ENCODE assay signal across 26 cellular contexts in the genomic region with DNA sequence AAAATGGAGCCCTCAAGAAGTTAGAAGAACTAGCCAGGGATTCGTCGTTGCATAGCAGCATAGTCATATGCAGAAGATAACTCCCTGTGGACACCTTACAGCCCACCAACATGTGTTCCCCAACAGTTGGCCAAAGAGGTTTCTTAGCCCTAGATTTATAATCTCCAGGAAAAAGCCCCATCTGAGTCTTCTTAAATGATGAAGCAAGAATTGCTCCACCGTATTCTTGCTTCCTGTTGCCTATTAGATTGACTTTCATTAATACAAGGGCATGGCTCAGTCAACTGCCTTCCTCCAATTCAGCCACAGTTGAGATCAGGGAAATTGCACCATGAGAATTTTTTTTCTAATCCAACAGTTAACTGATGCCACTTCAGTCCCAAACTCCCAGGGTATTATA.
"Had no signal": no experiment of that assay in that cellular context is flagged by ENCODE, and none has a peak within 500 bp of the region (broad histone marks: within the 10 kb centered on the region; RNA-seq: fewer than 3 reads in every experiment).

No MANE protein-coding gene starts in this region.

- H3K4me1 ChIP-seq: ascending aorta, Peyer's patch, SJSA1 had no signal

- H3K9me3 Mint-ChIP-seq: activated B cell treated with CpG ODN at 0.5 μM for 24 hours; activated naive CD4-positive, alpha-beta T cell treated with anti-CD3 and anti-CD28 coated beads, Interleukin-2, amount 50 U/mL, for 72 hours; activated naive CD8-positive, alpha-beta T cell treated with anti-CD3 and anti-CD28 coated beads, Interleukin-2, amount 50 U/mL, for 24 hours; activated T-cell treated with anti-CD3 and anti-CD28 coated beads, Interleukin-2, amount 50 U/mL, for 24 hours; activated T-helper 1 cell treated with anti-CD3 and anti-CD28 coated beads, Interleukin-12 subunit alpha, Interleukin-12 subunit beta, Interleukin-2, Interleukin-4 antibody, amounts not matched to agents 30 ng/mL and 10 ng/mL and 1 ng/mL, durations not matched to agents 14 hours and 24 hours and 36 hours; T-helper 1 cell treated with Interleukin-12 subunit alpha and Interleukin-12 subunit beta and Interleukin-4 antibody, amounts not matched to agents 30 μg/mL and 1 μg/mL, for 36 hours had no signal

- H3K36me3 Mint-ChIP-seq: activated CD8-positive, alpha-beta memory T cell treated with anti-CD3 and anti-CD28 coated beads, Interleukin-2, amount 10 ng/mL, durations not matched to agents 7 days and 5 days; activated naive CD4-positive, alpha-beta T cell treated with anti-CD3 and anti-CD28 coated beads, Interleukin-2, amount 50 U/mL, for 72 hours had no signal

- H3K4me3 ChIP-seq: ascending aorta, body of pancreas, Peyer's patch, SJSA1 had no signal

- DNase-seq: activated B cell treated with CpG ODN at 0.5 μM for 24 hours; activated CD4-positive, alpha-beta T cell treated with anti-CD3 and anti-CD28 coated beads for 1 hour; activated CD4-positive, alpha-beta T cell treated with anti-CD3 and anti-CD28 coated beads, Interleukin-2, amount 10 ng/mL, durations not matched to agents 24 days and 14 days; activated CD4-positive, alpha-beta T cell treated with anti-CD3 and anti-CD28 coated beads, Interleukin-2, amount 50 U/mL, for 48 hours; activated CD8-positive, alpha-beta memory T cell treated with anti-CD3 and anti-CD28 coated beads, Interleukin-2, amount 10 ng/mL, durations not matched to agents 7 days and 5 days; activated effector memory CD4-positive, alpha-beta T cell treated with Interleukin-2 at 50 U/mL for 16 hours; activated naive CD4-positive, alpha-beta T cell; activated naive CD8-positive, alpha-beta T cell treated with anti-CD3 and anti-CD28 coated beads, Interleukin-2, amount 50 U/mL, for 24 hours; activated T-cell treated with anti-CD3 and anti-CD28 coated beads, Interleukin-2, amount 50 U/mL, for 24 hours; amniotic stem cell; body of pancreas; central memory CD4-positive, alpha-beta T cell; KBM-7; NCI-H1048; NCI-H146; NCI-H187 treated with DMSO at 0.1 percent for 48 hours; NCI-H2081 treated with DMSO at 0.1 percent for 48 hours; NCI-H446; Peyer's patch; SHP77 had no signal

- H3K27me3 Mint-ChIP-seq: activated B cell treated with CpG ODN at 0.5 μM for 24 hours; activated naive CD8-positive, alpha-beta T cell treated with anti-CD3 and anti-CD28 coated beads, Interleukin-2, amount 50 U/mL, for 24 hours had no signal

- H3K27me3 ChIP-seq: ascending aorta, body of pancreas, Peyer's patch, SJSA1 had no signal

- H3K4me1 Mint-ChIP-seq: activated B cell treated with CpG ODN at 0.5 μM for 24 hours; activated CD8-positive, alpha-beta memory T cell treated with anti-CD3 and anti-CD28 coated beads, Interleukin-2, amount 10 ng/mL, durations not matched to agents 7 days and 5 days had no signal

- ATAC-seq: activated CD8-positive, alpha-beta memory T cell treated with anti-CD3 and anti-CD28 coated beads, Interleukin-2, amount 10 ng/mL, durations not matched to agents 7 days and 5 days; activated naive CD4-positive, alpha-beta T cell treated with anti-CD3 and anti-CD28 coated beads, Interleukin-2, amount 50 U/mL, for 72 hours; activated naive CD8-positive, alpha-beta T cell treated with anti-CD3 and anti-CD28 coated beads, Interleukin-2, amount 50 U/mL, for 24 hours; body of pancreas; SK-N-SH treated with all-trans-retinoic acid at 6 μM for 48 hours had no signal

- H3K36me3 ChIP-seq: ascending aorta, Peyer's patch, SJSA1 had no signal

- H3K9me3 ChIP-seq: ascending aorta, body of pancreas, Peyer's patch, SJSA1 had no signal

- H3K4me3 Mint-ChIP-seq: activated B cell treated with CpG ODN at 0.5 μM for 24 hours; activated CD4-positive, alpha-beta T cell treated with anti-CD3 and anti-CD28 coated beads, Interleukin-2, amount 10 ng/mL, durations not matched to agents 24 days and 14 days; activated CD8-positive, alpha-beta memory T cell treated with anti-CD3 and anti-CD28 coated beads, Interleukin-2, amount 10 ng/mL, durations not matched to agents 7 days and 5 days; activated naive CD8-positive, alpha-beta T cell treated with anti-CD3 and anti-CD28 coated beads, Interleukin-2, amount 50 U/mL, for 24 hours; activated T-cell treated with anti-CD3 and anti-CD28 coated beads, Interleukin-2, amount 50 U/mL, for 24 hours; activated T-helper 1 cell treated with anti-CD3 and anti-CD28 coated beads, Interleukin-12 subunit alpha, Interleukin-12 subunit beta, Interleukin-2, Interleukin-4 antibody, amounts not matched to agents 30 ng/mL and 10 ng/mL and 1 ng/mL, durations not matched to agents 14 hours and 24 hours and 36 hours; T-helper 1 cell treated with Interleukin-12 subunit alpha and Interleukin-12 subunit beta and Interleukin-4 antibody, amounts not matched to agents 30 μg/mL and 1 μg/mL, for 36 hours had no signal

- H3K27ac Mint-ChIP-seq: activated B cell treated with CpG ODN at 0.5 μM for 24 hours; activated CD4-positive, alpha-beta T cell treated with anti-CD3 and anti-CD28 coated beads, Interleukin-2, amount 10 ng/mL, durations not matched to agents 24 days and 14 days; activated CD8-positive, alpha-beta memory T cell treated with anti-CD3 and anti-CD28 coated beads, Interleukin-2, amount 10 ng/mL, durations not matched to agents 7 days and 5 days; activated naive CD4-positive, alpha-beta T cell treated with anti-CD3 and anti-CD28 coated beads, Interleukin-2, amount 50 U/mL, for 72 hours; activated naive CD8-positive, alpha-beta T cell treated with anti-CD3 and anti-CD28 coated beads, Interleukin-2, amount 50 U/mL, for 24 hours; activated T-cell treated with anti-CD3 and anti-CD28 coated beads, Interleukin-2, amount 50 U/mL, for 24 hours; activated T-helper 1 cell treated with anti-CD3 and anti-CD28 coated beads, Interleukin-12 subunit alpha, Interleukin-12 subunit beta, Interleukin-2, Interleukin-4 antibody, amounts not matched to agents 30 ng/mL and 10 ng/mL and 1 ng/mL, durations not matched to agents 14 hours and 24 hours and 36 hours; T-helper 1 cell treated with Interleukin-12 subunit alpha and Interleukin-12 subunit beta and Interleukin-4 antibody, amounts not matched to agents 30 μg/mL and 1 μg/mL, for 36 hours had no signal
